6 cellular contexts compared by ENCODE assay signal in genomic region chr10:120108941-120109340, GRCh38.
"Had no signal": no experiment of that assay in that cellular context is flagged by ENCODE, and none has a peak within 500 bp of the region (broad histone marks: within the 10 kb centered on the region; RNA-seq: fewer than 3 reads in every experiment).

No MANE protein-coding gene starts in this region.

- H3K27ac ChIP-seq: GM23248 had no signal

- DNase-seq: GM23248, H9, HCEC 1CT, IMR-90, KG1 had no signal

- H3K4me3 ChIP-seq: GM23248, K562 had no signal

- H2AFZ ChIP-seq: GM23248 had no signal

- H3K9ac ChIP-seq: GM23248 had no signal
